8 cellular contexts compared by ENCODE assay signal in genomic region chr15:31758126-31758525, GRCh38.
DNase-seq lines count a peak whose midpoint lies in the region; ATAC-seq and TF ChIP-seq lines count a peak whose summit lies in the region.

No MANE protein-coding gene starts in this region.

- no peaks in the 10 kb centered on the region for H3K36me3 Mint-ChIP-seq in CD4-positive, alpha-beta memory T cell
- no peaks in the 10 kb centered on the region for H3K36me3 Mint-ChIP-seq in T-cell

- ATAC-seq in T-cell (replicated peaks in 1 of 4) (no peak), GM18907 (IDR thresholded peaks at IDR 0.05; ENCODE audit: unreplicated experiment) (no peak)

- intact Hi-C loops in CD4-positive, alpha-beta memory T cell (cut with micrococcal nuclease), result no loop called here

- H3K4me3 ChIP-seq in BLaER1 treated with 17β-estradiol and CSF1 and Interleukin-3, amounts not matched to agents 10 nM and 100 nM, result no peak overlapping the region
- no peak overlapping the region for H3K4me3 ChIP-seq in MM.1S (ENCODE audit: low read length)
- no peak overlapping the region for H3K4me3 ChIP-seq in CD4-positive, alpha-beta memory T cell (ENCODE audit: low read length in 2 of 2)

- H3K4me3 Mint-ChIP-seq in CD4-positive, alpha-beta memory T cell, result no peak overlapping the region
- no peak overlapping the region for H3K4me3 Mint-ChIP-seq in T-cell

- H3K9me3 Mint-ChIP-seq in CD4-positive, alpha-beta memory T cell, result peaks cover 2 to 15% (median 3%) of the 10 kb centered on the region in 8 donors
- H3K9me3 Mint-ChIP-seq in T-cell, result peaks cover 0 to 10% (median 0%) of the 10 kb centered on the region in 3 donors

- peak overlapping the region; percentile 6; the same call in 1 of the 2 replicates for H2AFZ ChIP-seq in MM.1S (ENCODE audit: low read length)

- H3K27ac Mint-ChIP-seq in CD4-positive, alpha-beta memory T cell, result no peak overlapping the region
- H3K27ac Mint-ChIP-seq in T-cell, result no peak overlapping the region

- H3K27ac ChIP-seq in BLaER1 treated with 17β-estradiol and CSF1 and Interleukin-3, amounts not matched to agents 10 nM and 100 nM, result peak overlapping the region in 2 of 11 experiments; percentile 4 to 10; a peak in 3 of 22 replicates
- H3K27ac ChIP-seq in MM.1S (ENCODE audit: low read length), result no peak overlapping the region
- no peak overlapping the region for H3K27ac ChIP-seq in CD4-positive, alpha-beta memory T cell (ENCODE audit: low read depth, low read length)

- peak overlapping the region; percentile 41 to 84 (median 63) for H3K4me2 ChIP-seq in BLaER1 treated with 17β-estradiol and CSF1 and Interleukin-3, amounts not matched to agents 10 nM and 100 nM
- peak overlapping the region; percentile 22; the same call in 1 of the 2 replicates for H3K4me2 ChIP-seq in MM.1S (ENCODE audit: low read depth, low read length)

- peaks cover 14 to 20% (median 18%) of the 10 kb centered on the region in 10 experiments for H3K4me1 ChIP-seq in BLaER1 treated with 17β-estradiol and CSF1 and Interleukin-3, amounts not matched to agents 10 nM and 100 nM
- H3K4me1 ChIP-seq in MM.1S (ENCODE audit: low read length), result peaks cover 13% of the 10 kb centered on the region; the same call in 1 of the 2 replicates
- H3K4me1 ChIP-seq in CD4-positive, alpha-beta memory T cell (ENCODE audit: insufficient read depth, low read length), result no peaks in the 10 kb centered on the region

- DNase-seq in MM.1S (peak; percentile 95), amygdala (lab: John Stamatoyannopoulos, UW) (peak in 45 of 56 donors; percentile 12 to 87 (median 65)), iris pigment epithelial cell (ENCODE audit: low read depth) (peak; percentile 7), T-cell (no peak)
- DNase-seq in CD4-positive, alpha-beta memory T cell, result no peak
- DNase-seq in stimulated activated CD4-positive, alpha-beta T cell treated with anti-CD3 and anti-CD28 coated beads, Interleukin-1b, Interleukin-23, amount 100 ng/mL, for 48 hours, result no peak

- H3K27me3 Mint-ChIP-seq in CD4-positive, alpha-beta memory T cell, result peaks cover 5 to 17% of the 10 kb centered on the region in 2 donors
- peaks cover 14 to 53% of the 10 kb centered on the region in 2 donors for H3K27me3 Mint-ChIP-seq in T-cell

- no peak overlapping the region for H3K9ac ChIP-seq in BLaER1 treated with 17β-estradiol and CSF1 and Interleukin-3, amounts not matched to agents 10 nM and 100 nM
- no peak overlapping the region for H3K9ac ChIP-seq in MM.1S (ENCODE audit: low read length)

- no peaks in the 10 kb centered on the region for H3K27me3 ChIP-seq in BLaER1 treated with 17β-estradiol and CSF1 and Interleukin-3, amounts not matched to agents 10 nM and 100 nM
- no peaks in the 10 kb centered on the region for H3K27me3 ChIP-seq in MM.1S (replicated peaks; ENCODE audit: insufficient read depth, low read length)
- H3K27me3 ChIP-seq in CD4-positive, alpha-beta memory T cell (ENCODE audit: insufficient read depth, low read length), result no peaks in the 10 kb centered on the region

- H3F3A ChIP-seq in MM.1S (ENCODE audit: insufficient read depth, low read length), result no peaks in the 10 kb centered on the region

- POLR2A ChIA-PET in CD4-positive, alpha-beta memory T cell (lab: Charles Lee; ENCODE audit: partially characterized antibody), result no interaction called here
- POLR2A ChIA-PET in T-cell (lab: Charles Lee), result interaction anchor here in 1 of 2 donors (0.6 kb wide), 1 partner anchor 1925 kb away, joined by 6 read pairs; no protein-coding TSS in a partner anchor

- peaks cover 0 to 1% (median 0%) of the 10 kb centered on the region in 4 donors for H3K4me1 Mint-ChIP-seq in CD4-positive, alpha-beta memory T cell
- no peaks in the 10 kb centered on the region for H3K4me1 Mint-ChIP-seq in T-cell

- H3K36me3 ChIP-seq in BLaER1 treated with 17β-estradiol and CSF1 and Interleukin-3, amounts not matched to agents 10 nM and 100 nM, result no peaks in the 10 kb centered on the region
- no peaks in the 10 kb centered on the region for H3K36me3 ChIP-seq in MM.1S (replicated peaks; ENCODE audit: insufficient read depth, low read length)
- no peaks in the 10 kb centered on the region for H3K36me3 ChIP-seq in CD4-positive, alpha-beta memory T cell (ENCODE audit: insufficient read depth, low read length)

- H4K20me1 ChIP-seq in BLaER1 treated with 17β-estradiol and CSF1 and Interleukin-3, amounts not matched to agents 10 nM and 100 nM, result no peaks in the 10 kb centered on the region
- H4K20me1 ChIP-seq in MM.1S (ENCODE audit: insufficient read depth, low read length), result no peaks in the 10 kb centered on the region

- no peaks in the 10 kb centered on the region for H3K79me2 ChIP-seq in MM.1S (ENCODE audit: low read length)

- H3K9me3 ChIP-seq in BLaER1 treated with 17β-estradiol and CSF1 and Interleukin-3, amounts not matched to agents 10 nM and 100 nM (replicated peaks in 1 of 11), result peaks cover 0 to 6% (median 0%) of the 10 kb centered on the region in 11 experiments; a peak in 1 of 22 replicates
- H3K9me3 ChIP-seq in MM.1S (replicated peaks; ENCODE audit: insufficient read depth, low read length), result no peaks in the 10 kb centered on the region
- H3K9me3 ChIP-seq in CD4-positive, alpha-beta memory T cell (ENCODE audit: control insufficient read depth in 1 of 2, low read length in 2 of 2), result no peaks in the 10 kb centered on the region

- CTCF ChIA-PET in CD4-positive, alpha-beta memory T cell (lab: Charles Lee; ENCODE audit: partially characterized antibody), result no interaction called here
- CTCF ChIA-PET in T-cell (lab: Charles Lee), result interaction anchor here in 1 of 2 donors (0.6 kb wide), 1 partner anchor 10 kb away, joined by 4 read pairs; no protein-coding TSS in a partner anchor

- H3K9me2 ChIP-seq in MM.1S (replicated peaks; ENCODE audit: insufficient read depth, low read length), result no peaks in the 10 kb centered on the region

- TF ChIP-seq CTCF in MM.1S (IDR thresholded peaks at IDR 0.05; ENCODE audit: low read length), result no peak

Comparison
In these comparisons a context has a peak if more than half of its experiments do, and no peak if none do; other contexts are left out.
1. DNase-seq: peak in MM.1S (single experiment), amygdala (45 of 56) and iris pigment epithelial cell (single experiment); none in CD4-positive, alpha-beta memory T cell (0 of 5), T-cell (0 of 34) and stimulated activated CD4-positive, alpha-beta T cell treated with anti-CD3 and anti-CD28 coated beads, Interleukin-1b, Interleukin-23, amount 100 ng/mL, for 48 hours (single experiment).